Comparison of ENCODE assay signal across 1 cellular context in the genomic region with DNA sequence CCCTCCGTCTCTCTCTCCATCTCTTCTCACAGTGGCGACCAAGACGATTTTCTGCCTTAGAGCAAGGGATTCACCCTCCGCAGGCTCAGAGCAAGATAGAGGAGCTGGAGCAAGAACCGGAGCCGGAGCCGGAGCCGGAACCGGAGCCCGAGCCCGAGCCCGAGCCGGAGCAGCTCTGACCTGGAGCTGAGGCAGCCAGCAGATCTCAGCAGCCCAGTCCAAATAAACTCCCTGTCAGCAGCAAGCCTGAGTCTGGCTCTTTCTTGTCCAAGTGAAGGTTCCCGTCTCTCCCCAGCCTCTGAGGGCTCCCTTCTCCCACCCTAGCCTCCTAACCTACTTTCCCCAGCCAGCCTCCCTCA.
A peak's percentile ranks its signal among the peaks of the same experiment; 100 is the strongest.
TF ChIP-seq lines count a peak whose summit lies in the region.

No MANE protein-coding gene starts in this region.

TF ChIP-seq in HepG2, 621 proteins besides CTCF, POLR2A, EP300 and RAD21:
- no peak for TF ChIP-seq POGZ (CRISPR knock-in tag; IDR thresholded peaks at IDR 0.05)
- no peak for TF ChIP-seq RFX3 (CRISPR knock-in tag; IDR thresholded peaks at IDR 0.05)
- TF ChIP-seq HOXA5 (CRISPR knock-in tag; IDR thresholded peaks at IDR 0.05), result no peak
- TF ChIP-seq, protein P1, sequence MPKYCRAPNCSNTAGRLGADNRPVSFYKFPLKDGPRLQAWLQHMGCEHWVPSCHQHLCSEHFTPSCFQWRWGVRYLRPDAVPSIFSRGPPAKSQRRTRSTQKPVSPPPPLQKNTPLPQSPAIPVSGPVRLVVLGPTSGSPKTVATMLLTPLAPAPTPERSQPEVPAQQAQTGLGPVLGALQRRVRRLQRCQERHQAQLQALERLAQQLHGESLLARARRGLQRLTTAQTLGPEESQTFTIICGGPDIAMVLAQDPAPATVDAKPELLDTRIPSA (CRISPR knock-in tag; IDR thresholded peaks at IDR 0.05; ENCODE audit: borderline replicate concordance), result no peak
- 0 out of 2 replicates have a peak, but pooled peaks have one; percentile 17 for TF ChIP-seq ZMYM3 (CRISPR knock-in tag; IDR thresholded peaks at IDR 0.05)
- TF ChIP-seq, protein P2, sequence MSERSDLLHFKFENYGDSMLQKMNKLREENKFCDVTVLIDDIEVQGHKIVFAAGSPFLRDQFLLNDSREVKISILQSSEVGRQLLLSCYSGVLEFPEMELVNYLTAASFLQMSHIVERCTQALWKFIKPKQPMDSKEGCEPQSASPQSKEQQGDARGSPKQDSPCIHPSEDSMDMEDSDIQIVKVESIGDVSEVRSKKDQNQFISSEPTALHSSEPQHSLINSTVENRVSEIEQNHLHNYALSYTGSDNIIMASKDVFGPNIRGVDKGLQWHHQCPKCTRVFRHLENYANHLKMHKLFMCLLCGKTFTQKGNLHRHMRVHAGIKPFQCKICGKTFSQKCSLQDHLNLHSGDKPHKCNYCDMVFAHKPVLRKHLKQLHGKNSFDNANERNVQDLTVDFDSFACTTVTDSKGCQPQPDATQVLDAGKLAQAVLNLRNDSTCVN (CRISPR knock-in tag; IDR thresholded peaks at IDR 0.05; ENCODE audit: borderline replicate concordance), result no peak
- TF ChIP-seq, protein P3, sequence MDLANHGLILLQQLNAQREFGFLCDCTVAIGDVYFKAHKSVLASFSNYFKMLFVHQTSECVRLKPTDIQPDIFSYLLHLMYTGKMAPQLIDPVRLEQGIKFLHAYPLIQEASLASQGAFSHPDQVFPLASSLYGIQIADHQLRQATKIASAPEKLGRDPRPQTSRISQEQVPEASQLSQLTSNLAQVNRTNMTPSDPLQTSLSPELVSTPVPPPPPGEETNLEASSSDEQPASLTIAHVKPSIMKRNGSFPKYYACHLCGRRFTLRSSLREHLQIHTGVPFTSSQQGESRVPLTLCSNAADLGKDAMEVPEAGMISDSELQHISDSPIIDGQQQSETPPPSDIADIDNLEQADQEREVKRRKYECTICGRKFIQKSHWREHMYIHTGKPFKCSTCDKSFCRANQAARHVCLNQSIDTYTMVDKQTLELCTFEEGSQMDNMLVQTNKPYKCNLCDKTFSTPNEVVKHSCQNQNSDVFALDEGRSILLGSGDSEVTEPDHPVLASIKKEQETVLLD (CRISPR knock-in tag; IDR thresholded peaks at IDR 0.05; ENCODE audit: low read depth), result no peak
- no peak for TF ChIP-seq HDAC2 (CRISPR knock-in tag; IDR thresholded peaks at IDR 0.05)
- TF ChIP-seq RFX1 (IDR thresholded peaks at IDR 0.05), result no peak
- peak; percentile 42; the same call in 1 of the 2 replicates for TF ChIP-seq HES4 (CRISPR knock-in tag; IDR thresholded peaks at IDR 0.05; ENCODE audit: borderline replicate concordance)
- TF ChIP-seq ZNF563 (CRISPR knock-in tag; IDR thresholded peaks at IDR 0.05), result 0 out of 2 replicates have a peak, but pooled peaks have one; percentile 15
- TF ChIP-seq, protein P4, sequence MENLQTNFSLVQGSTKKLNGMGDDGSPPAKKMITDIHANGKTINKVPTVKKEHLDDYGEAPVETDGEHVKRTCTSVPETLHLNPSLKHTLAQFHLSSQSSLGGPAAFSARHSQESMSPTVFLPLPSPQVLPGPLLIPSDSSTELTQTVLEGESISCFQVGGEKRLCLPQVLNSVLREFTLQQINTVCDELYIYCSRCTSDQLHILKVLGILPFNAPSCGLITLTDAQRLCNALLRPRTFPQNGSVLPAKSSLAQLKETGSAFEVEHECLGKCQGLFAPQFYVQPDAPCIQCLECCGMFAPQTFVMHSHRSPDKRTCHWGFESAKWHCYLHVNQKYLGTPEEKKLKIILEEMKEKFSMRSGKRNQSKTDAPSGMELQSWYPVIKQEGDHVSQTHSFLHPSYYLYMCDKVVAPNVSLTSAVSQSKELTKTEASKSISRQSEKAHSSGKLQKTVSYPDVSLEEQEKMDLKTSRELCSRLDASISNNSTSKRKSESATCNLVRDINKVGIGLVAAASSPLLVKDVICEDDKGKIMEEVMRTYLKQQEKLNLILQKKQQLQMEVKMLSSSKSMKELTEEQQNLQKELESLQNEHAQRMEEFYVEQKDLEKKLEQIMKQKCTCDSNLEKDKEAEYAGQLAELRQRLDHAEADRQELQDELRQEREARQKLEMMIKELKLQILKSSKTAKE (CRISPR knock-in tag; IDR thresholded peaks at IDR 0.05; ENCODE audit: borderline replicate concordance), result no peak
- no peak for TF ChIP-seq RBM39 (IDR thresholded peaks at IDR 0.05; ENCODE audit: low read depth, low read length, poor library complexity, severe bottlenecking)
- TF ChIP-seq, protein P5, sequence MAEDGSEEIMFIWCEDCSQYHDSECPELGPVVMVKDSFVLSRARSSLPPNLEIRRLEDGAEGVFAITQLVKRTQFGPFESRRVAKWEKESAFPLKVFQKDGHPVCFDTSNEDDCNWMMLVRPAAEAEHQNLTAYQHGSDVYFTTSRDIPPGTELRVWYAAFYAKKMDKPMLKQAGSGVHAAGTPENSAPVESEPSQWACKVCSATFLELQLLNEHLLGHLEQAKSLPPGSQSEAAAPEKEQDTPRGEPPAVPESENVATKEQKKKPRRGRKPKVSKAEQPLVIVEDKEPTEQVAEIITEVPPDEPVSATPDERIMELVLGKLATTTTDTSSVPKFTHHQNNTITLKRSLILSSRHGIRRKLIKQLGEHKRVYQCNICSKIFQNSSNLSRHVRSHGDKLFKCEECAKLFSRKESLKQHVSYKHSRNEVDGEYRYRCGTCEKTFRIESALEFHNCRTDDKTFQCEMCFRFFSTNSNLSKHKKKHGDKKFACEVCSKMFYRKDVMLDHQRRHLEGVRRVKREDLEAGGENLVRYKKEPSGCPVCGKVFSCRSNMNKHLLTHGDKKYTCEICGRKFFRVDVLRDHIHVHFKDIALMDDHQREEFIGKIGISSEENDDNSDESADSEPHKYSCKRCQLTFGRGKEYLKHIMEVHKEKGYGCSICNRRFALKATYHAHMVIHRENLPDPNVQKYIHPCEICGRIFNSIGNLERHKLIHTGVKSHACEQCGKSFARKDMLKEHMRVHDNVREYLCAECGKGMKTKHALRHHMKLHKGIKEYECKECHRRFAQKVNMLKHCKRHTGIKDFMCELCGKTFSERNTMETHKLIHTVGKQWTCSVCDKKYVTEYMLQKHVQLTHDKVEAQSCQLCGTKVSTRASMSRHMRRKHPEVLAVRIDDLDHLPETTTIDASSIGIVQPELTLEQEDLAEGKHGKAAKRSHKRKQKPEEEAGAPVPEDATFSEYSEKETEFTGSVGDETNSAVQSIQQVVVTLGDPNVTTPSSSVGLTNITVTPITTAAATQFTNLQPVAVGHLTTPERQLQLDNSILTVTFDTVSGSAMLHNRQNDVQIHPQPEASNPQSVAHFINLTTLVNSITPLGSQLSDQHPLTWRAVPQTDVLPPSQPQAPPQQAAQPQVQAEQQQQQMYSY (CRISPR knock-in tag; IDR thresholded peaks at IDR 0.05), result peak; percentile 97
- no peak for TF ChIP-seq SALL2 (CRISPR knock-in tag; IDR thresholded peaks at IDR 0.05)
- TF ChIP-seq, protein P6, sequence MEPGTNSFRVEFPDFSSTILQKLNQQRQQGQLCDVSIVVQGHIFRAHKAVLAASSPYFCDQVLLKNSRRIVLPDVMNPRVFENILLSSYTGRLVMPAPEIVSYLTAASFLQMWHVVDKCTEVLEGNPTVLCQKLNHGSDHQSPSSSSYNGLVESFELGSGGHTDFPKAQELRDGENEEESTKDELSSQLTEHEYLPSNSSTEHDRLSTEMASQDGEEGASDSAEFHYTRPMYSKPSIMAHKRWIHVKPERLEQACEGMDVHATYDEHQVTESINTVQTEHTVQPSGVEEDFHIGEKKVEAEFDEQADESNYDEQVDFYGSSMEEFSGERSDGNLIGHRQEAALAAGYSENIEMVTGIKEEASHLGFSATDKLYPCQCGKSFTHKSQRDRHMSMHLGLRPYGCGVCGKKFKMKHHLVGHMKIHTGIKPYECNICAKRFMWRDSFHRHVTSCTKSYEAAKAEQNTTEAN (CRISPR knock-in tag; conservative IDR thresholded peaks at IDR 0.05), result no peak
- TF ChIP-seq ZNF510 (CRISPR knock-in tag; IDR thresholded peaks at IDR 0.05; ENCODE audit: low read depth), result no peak
- no peak for TF ChIP-seq ZNF383 (CRISPR knock-in tag; IDR thresholded peaks at IDR 0.05; ENCODE audit: borderline replicate concordance)
- TF ChIP-seq ZNF790 (CRISPR knock-in tag; IDR thresholded peaks at IDR 0.05; ENCODE audit: borderline replicate concordance), result no peak
- no peak for TF ChIP-seq ZFP90 (CRISPR knock-in tag; IDR thresholded peaks at IDR 0.05; ENCODE audit: borderline replicate concordance)
- no peak for TF ChIP-seq ZNF496 (CRISPR knock-in tag; IDR thresholded peaks at IDR 0.05; ENCODE audit: insufficient replicate concordance)
TF ChIP-seq in HepG2: peak in this region for 4.
